ENCODE assay signal across 1 cellular context in genomic region chr9:130078547-130078946, GRCh38.
TF ChIP-seq lines count a peak whose summit lies in the region.

No MANE protein-coding gene starts in this region.

TF ChIP-seq in WTC11, 78 proteins besides CTCF, POLR2A, EP300 and RAD21 (continued from another document):
- TF ChIP-seq HMGXB4 (CRISPR knock-in tag; IDR thresholded peaks at IDR 0.05) (no peak), TP53 (CRISPR knock-in tag; IDR thresholded peaks at IDR 0.05) (no peak)
